9 cellular contexts compared by ENCODE assay signal in the genomic region with DNA sequence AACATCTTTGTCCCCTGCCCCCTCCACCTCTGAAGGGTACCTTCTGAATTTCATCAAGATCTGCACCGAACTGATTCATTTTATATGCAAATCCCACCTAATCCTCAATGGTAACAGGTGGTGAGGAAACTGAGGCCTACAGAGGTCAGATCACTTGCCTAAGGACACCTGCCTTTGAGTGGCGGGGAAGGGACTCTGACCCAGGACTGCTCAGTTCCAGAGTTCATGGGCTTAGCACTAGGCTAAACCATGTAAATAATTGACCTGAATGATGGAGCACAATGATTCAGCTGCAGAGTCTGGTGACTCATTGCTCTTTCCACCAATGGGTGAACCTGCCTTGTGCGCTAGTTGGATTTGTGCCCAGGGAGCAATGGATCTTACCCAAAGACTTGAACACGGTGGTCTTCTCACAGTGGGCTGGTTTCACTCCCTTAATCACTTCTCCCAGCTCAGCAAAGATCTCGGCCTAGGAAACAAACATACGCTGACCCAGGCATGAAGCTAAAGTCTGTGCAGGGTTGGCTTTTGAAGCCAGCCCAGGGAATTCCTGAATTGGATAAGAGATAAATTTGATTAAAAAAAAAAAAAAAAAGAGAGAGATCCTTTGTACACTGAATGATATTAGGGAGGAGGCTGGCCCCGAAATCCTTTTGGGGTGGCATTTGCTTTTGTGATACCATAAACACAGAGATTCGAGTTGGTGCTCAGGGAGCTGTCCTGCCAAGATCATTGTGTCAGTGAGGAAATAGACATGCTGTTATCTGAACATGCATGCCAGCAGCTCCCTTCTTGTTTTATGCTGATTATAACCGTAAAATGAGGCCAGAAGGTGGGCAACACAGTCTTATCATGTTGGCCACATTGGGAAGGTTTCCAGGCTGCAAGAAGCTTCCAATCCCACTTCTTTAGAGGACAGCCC. TPM values are rescaled to one million over a fixed set of nuclear protein-coding genes. Genes with fewer than 3 reads are reported as not detected.
A peak's percentile ranks its signal among the peaks of the same experiment; 100 is the strongest.
DNase-seq lines count a peak whose midpoint lies in the region; ATAC-seq and TF ChIP-seq lines count a peak whose summit lies in the region.
"Had no signal": no experiment of that assay in that cellular context is flagged by ENCODE, and none has a peak within 500 bp of the region (broad histone marks: within the 10 kb centered on the region; RNA-seq: fewer than 3 reads in every experiment).

No MANE protein-coding gene starts in this region.

- H3K36me3 Mint-ChIP-seq in endothelial cell (ENCODE audit: low read depth, unreplicated experiment) = no peaks in the 10 kb centered on the region

- H3K9me3 Mint-ChIP-seq in endothelial cell (ENCODE audit: unreplicated experiment) = no peaks in the 10 kb centered on the region

- H3K4me1 ChIP-seq in prostate gland (replicated peaks) = peaks cover 7% of the 10 kb centered on the region

- TF ChIP-seq CTCF in endothelial cell (IDR thresholded peaks at IDR 0.05; ENCODE audit: unreplicated experiment) = no peak
- TF ChIP-seq CTCF in prostate gland (IDR thresholded peaks at IDR 0.05) = no peak

- no peaks in the 10 kb centered on the region for H3K36me3 ChIP-seq in prostate gland

- no peak overlapping the region for H3K27ac Mint-ChIP-seq in endothelial cell (ENCODE audit: unreplicated experiment)

- no peaks in the 10 kb centered on the region for H3K27me3 Mint-ChIP-seq in endothelial cell (ENCODE audit: unreplicated experiment)

- H3K27ac ChIP-seq in prostate gland = no peak overlapping the region

- intact Hi-C loops in prostate gland (cut with DNase I) = no loop called here

- no peak for TF ChIP-seq POLR2A in prostate gland (IDR thresholded peaks at IDR 0.05)

- H3K4me3 ChIP-seq in prostate gland = no peak overlapping the region

- no peak overlapping the region for H3K4me3 Mint-ChIP-seq in endothelial cell (ENCODE audit: unreplicated experiment)

- peak; percentile 55 for DNase-seq in NCI-H460 (ENCODE audit: extremely low read depth, low read depth)
- peak; percentile 39 for DNase-seq in fibroblast of gingiva (ENCODE audit: low read depth)
- DNase-seq in renal cortical epithelial cell (ENCODE audit: low read depth) = peak; percentile 97
- DNase-seq in endothelial cell (ENCODE audit: low spot score) = no peak
- no peak for DNase-seq in prostate gland (ENCODE audit: low spot score)
- no peak for DNase-seq in stimulated activated CD4-positive, alpha-beta T cell treated with anti-CD3 and anti-CD28 coated beads, Interleukin-4, amount 100 ng/mL, for 4 hours

- no peaks in the 10 kb centered on the region for H3K9me3 ChIP-seq in prostate gland

- WGBS in prostate gland = 72% methylated on average over 9 of the region's 9 CpGs

- H3K27me3 ChIP-seq in prostate gland (replicated peaks; ENCODE audit: insufficient read depth) = no peaks in the 10 kb centered on the region

- ATAC-seq in GM18511 (IDR thresholded peaks at IDR 0.05; ENCODE audit: unreplicated experiment) (peak; percentile 70), GM18858 (IDR thresholded peaks at IDR 0.05; ENCODE audit: unreplicated experiment) (no peak)

- peaks cover 10% of the 10 kb centered on the region for H3K4me1 Mint-ChIP-seq in endothelial cell (ENCODE audit: unreplicated experiment)

RNA-seq across cellular contexts. Expression of gene CRYM, which starts 17.0 kb away (rescaled TPM):
- total RNA-seq in NCI-H460 (2014; rRNA removed; shearing (Covaris generic)) = not detected in 2 replicates
- polyA plus RNA-seq in NCI-H460 (2014; cell fraction: nucleus; rRNA removed) = not detected in 2 replicates
- total RNA-seq in renal cortical epithelial cell = 4.7 and 5.0 TPM in 2 replicates
- total RNA-seq in endothelial cell (ENCODE audit: unreplicated experiment) = 3.7 TPM
- total RNA-seq in prostate gland = 10 to 100 TPM; 44.3 to 59.5 TPM

RNA-seq across cellular contexts. Expression of gene ANKS4B, which starts 27.6 kb away (rescaled TPM):
- total RNA-seq in NCI-H460 (2014; rRNA removed; shearing (Covaris generic)) = not detected in 2 replicates
- polyA plus RNA-seq in NCI-H460 (2014; cell fraction: nucleus; rRNA removed) = not detected in 2 replicates
- total RNA-seq in renal cortical epithelial cell (not detected in 2 replicates), endothelial cell (ENCODE audit: unreplicated experiment) (not detected), prostate gland (not detected)
- total RNA-seq: mononuclear cell had no signal

RNA-seq across cellular contexts. Expression of gene ZP2, which starts 49.8 kb away (rescaled TPM):
- total RNA-seq in NCI-H460 (2014; rRNA removed; shearing (Covaris generic)) = not detected in 2 replicates
- not detected in 2 replicates for polyA plus RNA-seq in NCI-H460 (2014; cell fraction: nucleus; rRNA removed)
- total RNA-seq in renal cortical epithelial cell = not detected in 2 replicates
- total RNA-seq in endothelial cell (ENCODE audit: unreplicated experiment) = 4.1 TPM
- total RNA-seq in prostate gland = not detected
- total RNA-seq: mononuclear cell had no signal

Comparison
In these comparisons a context has a peak if more than half of its experiments do, and no peak if none do; other contexts are left out.
1. DNase-seq: peak in NCI-H460 (single experiment), fibroblast of gingiva (single experiment) and renal cortical epithelial cell (single experiment); none in endothelial cell (single experiment), prostate gland (single experiment) and stimulated activated CD4-positive, alpha-beta T cell treated with anti-CD3 and anti-CD28 coated beads, Interleukin-4, amount 100 ng/mL, for 4 hours (0 of 2).